Comparison of ENCODE assay signal across 13 cellular contexts in the genomic region with DNA sequence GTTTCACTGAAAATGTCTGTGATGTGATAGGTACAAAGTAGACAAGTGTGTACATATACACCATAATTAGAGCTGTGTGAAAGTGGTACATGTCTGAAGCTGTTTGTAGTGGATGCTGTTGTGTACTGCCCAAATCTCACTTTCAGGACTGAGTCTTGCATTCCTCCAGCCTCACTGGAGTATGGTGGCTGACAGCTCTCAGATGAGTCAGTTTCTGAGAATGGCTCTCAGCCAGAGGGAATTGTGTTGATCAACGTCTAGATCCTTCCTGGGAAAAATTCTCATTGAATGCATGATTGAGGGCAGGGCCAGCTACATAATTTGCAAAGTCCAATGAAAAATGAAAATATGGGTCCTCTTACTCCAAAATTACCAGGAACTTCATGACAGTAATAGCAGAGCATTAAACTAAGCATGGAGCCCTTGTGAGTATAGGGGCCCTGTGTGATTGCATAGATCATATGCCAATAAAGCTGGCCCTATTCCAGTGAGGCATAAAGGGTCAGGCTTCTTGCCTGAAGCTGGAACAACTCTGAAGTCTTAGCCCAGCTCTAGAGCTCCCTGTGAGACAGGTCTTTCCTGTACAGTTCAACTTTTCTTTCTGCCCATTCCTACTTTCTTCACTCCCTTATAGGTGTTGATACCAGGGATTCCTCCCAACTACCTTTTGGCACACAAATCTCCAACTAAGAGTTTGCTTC. TPM values are rescaled to one million over a fixed set of nuclear protein-coding genes. Genes with fewer than 3 reads are reported as not detected.
DNase-seq lines count a peak whose midpoint lies in the region; ATAC-seq and TF ChIP-seq lines count a peak whose summit lies in the region.
"Had no signal": no experiment of that assay in that cellular context is flagged by ENCODE, and none has a peak within 500 bp of the region (broad histone marks: within the 10 kb centered on the region; RNA-seq: fewer than 3 reads in every experiment).

No MANE protein-coding gene starts in this region.

- no peaks in the 10 kb centered on the region for H3K36me3 ChIP-seq in A673 (ENCODE audit: insufficient read depth, low read length, poor library complexity, severe bottlenecking)
- no peaks in the 10 kb centered on the region for H3K36me3 ChIP-seq in HCT116 (ENCODE audit: control insufficient read depth in 1 of 2, insufficient read depth in 2 of 2, low read length in 2 of 2)
- H3K36me3 ChIP-seq: pancreas had no signal

- TF ChIP-seq CTCF in A673 (conservative IDR thresholded peaks at IDR 0.05; ENCODE audit: low read depth, low read length) (no peak), HCT116 (IDR thresholded peaks at IDR 0.05 in 2 of 3, conservative IDR thresholded peaks at IDR 0.05 in 1 of 3; ENCODE audit: borderline replicate concordance in 1 of 3, insufficient read depth in 1 of 3, low read depth in 2 of 3, low read length in 2 of 3) (no peak), foreskin keratinocyte (conservative IDR thresholded peaks at IDR 0.05) (no peak)

- TF ChIP-seq POLR2A in HCT116 (IDR thresholded peaks at IDR 0.05; ENCODE audit: borderline replicate concordance, extremely low read depth, insufficient read depth, insufficient read length): no peak

- H3K9ac ChIP-seq in HCT116 (ENCODE audit: low read length): no peak overlapping the region

- H3K27ac ChIP-seq in A673 (ENCODE audit: low read depth, low read length, poor library complexity, severe bottlenecking): no peak overlapping the region
- H3K27ac ChIP-seq in HCT116 (ENCODE audit: low read depth, low read length): no peak overlapping the region
- H3K27ac ChIP-seq in foreskin keratinocyte: no peak overlapping the region
- H3K27ac ChIP-seq: HL-60, pancreas had no signal

- no peaks in the 10 kb centered on the region for H3K79me2 ChIP-seq in HCT116 (ENCODE audit: insufficient read depth, low read length)

- intact Hi-C loops in A673 (cut with micrococcal nuclease; ENCODE audit: unreplicated experiment): no loop called here
- intact Hi-C loops in HCT116 (cut with micrococcal nuclease): loop anchor here (10.0 kb wide), 2 partner anchors 1128 to 1702 kb away; no protein-coding TSS in a partner anchor

- BruUV-seq in A673 (replicated peaks; lab: Mats Ljungman, UMichigan): no TSS peak
- BruUV-seq in HCT116 (replicated peaks; lab: Mats Ljungman, UMichigan): no TSS peak

- no peaks in the 10 kb centered on the region for H4K20me1 ChIP-seq in HCT116 (ENCODE audit: insufficient read depth)

- no peak for TF ChIP-seq RAD21 in HCT116 (IDR thresholded peaks at IDR 0.05; ENCODE audit: low read depth)

- H3K4me1 ChIP-seq in A673 (ENCODE audit: insufficient read depth, low read length, poor library complexity, severe bottlenecking): peaks cover 9% of the 10 kb centered on the region
- peaks cover 3 to 8% of the 10 kb centered on the region in 2 experiments; a peak in 2 of 4 replicates for H3K4me1 ChIP-seq in HCT116 (ENCODE audit: control insufficient read depth in 1 of 2, insufficient read depth in 2 of 2, low read length in 2 of 2)
- H3K4me1 ChIP-seq in foreskin keratinocyte: no peaks in the 10 kb centered on the region

- CTCF ChIA-PET in A673 (lab: Charles Lee): no interaction called here
- CTCF ChIA-PET in HCT116 (lab: Charles Lee): interaction anchor here (1.3 to 1.5 kb wide), 2 partner anchors 11 to 113 kb away, joined by 7 to 10 read pairs; a partner anchor contains a TSS

- H3K4me3 ChIP-seq in A673 (ENCODE audit: low read depth, low read length, poor library complexity, severe bottlenecking) (no peak overlapping the region), HCT116 (replicated peaks in 1 of 2; ENCODE audit: low read depth in 1 of 2, low read length in 2 of 2) (no peak overlapping the region)
- H3K4me3 ChIP-seq: pancreas had no signal

- POLR2A ChIA-PET in A673 (lab: Charles Lee; ENCODE audit: low non-redundant PET) (interaction anchor here (0.6 kb wide), 1 partner anchor 35 kb away, joined by 8 read pairs; no protein-coding TSS in a partner anchor), HCT116 (lab: Charles Lee) (no interaction called here)

- H3K9me3 ChIP-seq in A673 (ENCODE audit: low read depth, low read length, poor library complexity, severe bottlenecking) (no peaks in the 10 kb centered on the region), HCT116 (ENCODE audit: control insufficient read depth in 1 of 2, insufficient read depth in 1 of 2, low read depth in 1 of 2, low read length in 2 of 2) (no peaks in the 10 kb centered on the region)
- H3K9me3 ChIP-seq: pancreas had no signal

- H3K9me2 ChIP-seq in HCT116 (ENCODE audit: insufficient read depth): no peaks in the 10 kb centered on the region

- H3K27me3 ChIP-seq in A673 (replicated peaks; ENCODE audit: insufficient read depth, low read depth, low read length, poor library complexity) (no peaks in the 10 kb centered on the region), HCT116 (ENCODE audit: insufficient read depth, low read length) (no peaks in the 10 kb centered on the region), foreskin keratinocyte (peaks cover 14% of the 10 kb centered on the region)
- H3K27me3 ChIP-seq: pancreas had no signal

- RAD21 ChIA-PET in HCT116 (lab: Charles Lee; ENCODE audit: low non-redundant PET in 1 of 2, low total read pairs in 2 of 2, uncharacterized antibody in 2 of 2, unreplicated experiment in 2 of 2): no interaction called here

- ATAC-seq in HCT116 (no peak), foreskin keratinocyte (peak; percentile 78), GM18873 (IDR thresholded peaks at IDR 0.05; ENCODE audit: low FRiP score, unreplicated experiment) (no peak), HG02970 (IDR thresholded peaks at IDR 0.05; ENCODE audit: low FRiP score, unreplicated experiment) (no peak)
- ATAC-seq: Panc1, pancreas had no signal

- H3K4me2 ChIP-seq in HCT116 (ENCODE audit: low read length): peak overlapping the region; percentile 8; the same call in 1 of the 2 replicates

- peak; percentile 25 for DNase-seq in A673 (ENCODE audit: low spot score)
- DNase-seq in HCT116 (ENCODE audit: low read depth, low spot score): no peak
- DNase-seq in amniotic epithelial cell (ENCODE audit: low read depth): peak; percentile 87
- peak; percentile 54 to 80 for DNase-seq in foreskin keratinocyte
- no peak for DNase-seq in NCI-H1417 (lab: John Stamatoyannopoulos, UW)
- no peak for DNase-seq in inferior parietal cortex (ENCODE audit: extremely low spot score)
- DNase-seq: activated CD4-positive, alpha-beta memory T cell treated with anti-CD3 and anti-CD28 coated beads for 36 hours; activated effector memory CD4-positive, alpha-beta T cell treated with anti-CD3 and anti-CD28 coated beads, Interleukin-2, amount 50 U/mL, for 16 hours; pancreas had no signal

- peak overlapping the region; percentile 26 for H2AFZ ChIP-seq in HCT116 (ENCODE audit: low read depth, low read length, poor library complexity, severe bottlenecking)

TF ChIP-seq in HCT116, 20 proteins besides CTCF, POLR2A, EP300 and RAD21 (continues in another document):
- TF ChIP-seq, protein P1, sequence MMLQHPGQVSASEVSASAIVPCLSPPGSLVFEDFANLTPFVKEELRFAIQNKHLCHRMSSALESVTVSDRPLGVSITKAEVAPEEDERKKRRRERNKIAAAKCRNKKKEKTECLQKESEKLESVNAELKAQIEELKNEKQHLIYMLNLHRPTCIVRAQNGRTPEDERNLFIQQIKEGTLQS (IDR thresholded peaks at IDR 0.05): no peak
- TF ChIP-seq SP1 (IDR thresholded peaks at IDR 0.05; ENCODE audit: low read depth) (no peak), EGR1 (IDR thresholded peaks at IDR 0.05; ENCODE audit: low read depth) (no peak), EZH2phosphoT487 (IDR thresholded peaks at IDR 0.05; ENCODE audit: borderline replicate concordance) (no peak), JUND (IDR thresholded peaks at IDR 0.05) (no peak), ZNF274 (IDR thresholded peaks at IDR 0.05; ENCODE audit: low read depth, low read length) (no peak), SIN3A (IDR thresholded peaks at IDR 0.05; ENCODE audit: low read depth) (no peak), EZH2 (IDR thresholded peaks at IDR 0.05) (no peak), YY1 (IDR thresholded peaks at IDR 0.05; ENCODE audit: extremely low read depth, insufficient replicate concordance, low read depth, low read length) (no peak), ELF1 (IDR thresholded peaks at IDR 0.05; ENCODE audit: borderline replicate concordance, low read depth) (no peak), ZFX (IDR thresholded peaks at IDR 0.05) (no peak), SRF (IDR thresholded peaks at IDR 0.05; ENCODE audit: low read depth) (no peak), TCF7L2 (IDR thresholded peaks at IDR 0.05; ENCODE audit: borderline replicate concordance, extremely low read depth, insufficient read depth, insufficient read length) (no peak)
- TF ChIP-seq, protein P2, sequence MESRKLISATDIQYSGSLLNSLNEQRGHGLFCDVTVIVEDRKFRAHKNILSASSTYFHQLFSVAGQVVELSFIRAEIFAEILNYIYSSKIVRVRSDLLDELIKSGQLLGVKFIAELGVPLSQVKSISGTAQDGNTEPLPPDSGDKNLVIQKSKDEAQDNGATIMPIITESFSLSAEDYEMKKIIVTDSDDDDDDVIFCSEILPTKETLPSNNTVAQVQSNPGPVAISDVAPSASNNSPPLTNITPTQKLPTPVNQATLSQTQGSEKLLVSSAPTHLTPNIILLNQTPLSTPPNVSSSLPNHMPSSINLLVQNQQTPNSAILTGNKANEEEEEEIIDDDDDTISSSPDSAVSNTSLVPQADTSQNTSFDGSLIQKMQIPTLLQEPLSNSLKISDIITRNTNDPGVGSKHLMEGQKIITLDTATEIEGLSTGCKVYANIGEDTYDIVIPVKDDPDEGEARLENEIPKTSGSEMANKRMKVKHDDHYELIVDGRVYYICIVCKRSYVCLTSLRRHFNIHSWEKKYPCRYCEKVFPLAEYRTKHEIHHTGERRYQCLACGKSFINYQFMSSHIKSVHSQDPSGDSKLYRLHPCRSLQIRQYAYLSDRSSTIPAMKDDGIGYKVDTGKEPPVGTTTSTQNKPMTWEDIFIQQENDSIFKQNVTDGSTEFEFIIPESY (IDR thresholded peaks at IDR 0.05; ENCODE audit: extremely low read depth, insufficient replicate concordance, low read length): no peak

RNA-seq across cellular contexts. Expression of a gene that starts 10.8 kb away (rescaled TPM):
- total RNA-seq in A673 (2021) (16.2 and 17.6 TPM in 2 replicates), HCT116 (2021; ENCODE audit: unreplicated experiment) (18.3 TPM), foreskin keratinocyte (10.6 and 12.3 TPM in 2 replicates)
- 17.5 and 24.6 TPM in 2 replicates for polyA plus RNA-seq in HCT116 (2012)
- polyA plus RNA-seq in foreskin keratinocyte: 10.6 and 11.1 TPM in 2 replicates

Comparison
In these comparisons a context has a peak if more than half of its experiments do, and no peak if none do; other contexts are left out.
1. DNase-seq: peak in A673 (single experiment), amniotic epithelial cell (single experiment) and foreskin keratinocyte (2 of 2); none in HCT116 (single experiment), NCI-H1417 (0 of 3) and inferior parietal cortex (single experiment).